15 cellular contexts compared by ENCODE assay signal in the genomic region with DNA sequence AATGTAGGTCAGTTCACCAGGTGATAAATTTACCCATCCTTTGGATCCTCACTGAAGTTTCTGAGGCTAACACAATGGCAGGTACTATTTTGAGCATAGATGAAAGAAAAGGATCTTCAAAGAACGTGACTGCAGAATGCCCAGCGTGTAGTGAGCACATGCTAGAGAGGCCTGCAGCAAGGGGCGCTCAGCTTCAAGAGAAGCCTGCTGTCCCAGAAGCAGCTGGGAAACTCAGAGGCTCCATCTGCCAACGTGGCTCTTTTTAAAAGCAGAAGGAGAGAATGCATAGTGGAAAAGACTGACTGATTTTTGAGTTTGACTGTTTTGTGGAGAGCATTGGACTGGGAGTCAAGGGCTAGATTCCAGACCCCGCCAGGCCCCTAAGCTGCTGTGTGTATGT. TPM values are rescaled to one million over a fixed set of nuclear protein-coding genes. Genes with fewer than 3 reads are reported as not detected.
A peak's percentile ranks its signal among the peaks of the same experiment; 100 is the strongest.
DNase-seq lines count a peak whose midpoint lies in the region; ATAC-seq and TF ChIP-seq lines count a peak whose summit lies in the region.
"Had no signal": no experiment of that assay in that cellular context is flagged by ENCODE, and none has a peak within 500 bp of the region (broad histone marks: within the 10 kb centered on the region; RNA-seq: fewer than 3 reads in every experiment).

No MANE protein-coding gene starts in this region.

- in situ Hi-C loops in G401 (cut with HindIII; ENCODE audit: low sequenced_read_pairs): no loop called here

- H3K27me3 Mint-ChIP-seq in GM23338 (ENCODE audit: insufficient read depth, low read depth, poor library complexity) (peaks cover 2% of the 10 kb centered on the region), glutamatergic neuron (ENCODE audit: unreplicated experiment) (peaks cover 2% of the 10 kb centered on the region)
- H3K27me3 Mint-ChIP-seq: CD4-positive, alpha-beta memory T cell had no signal

- TF ChIP-seq EP300 in tibial nerve (IDR thresholded peaks at IDR 0.05): no peak

- H3K4me1 Mint-ChIP-seq in GM23338: no peaks in the 10 kb centered on the region
- peaks cover 9% of the 10 kb centered on the region for H3K4me1 Mint-ChIP-seq in glutamatergic neuron (ENCODE audit: low read depth, unreplicated experiment)

- TF ChIP-seq POLR2A in tibial nerve (IDR thresholded peaks at IDR 0.05): no peak

- H3K36me3 ChIP-seq in GM23338 (ENCODE audit: insufficient read depth) (peaks cover 8% of the 10 kb centered on the region; the same call in 1 of the 2 replicates), tibial nerve (no peaks in the 10 kb centered on the region)

- H3K9me3 ChIP-seq in tibial nerve: peaks cover 0 to 15% (median 2%) of the 10 kb centered on the region in 4 donors

- H3K27ac Mint-ChIP-seq in GM23338 (no peak overlapping the region), glutamatergic neuron (ENCODE audit: unreplicated experiment) (peak overlapping the region; percentile 36)

- 0 out of 2 replicates have a peak, but pooled peaks cover 2% of the 10 kb centered on the region for H3K9me2 ChIP-seq in GM23338 (ENCODE audit: insufficient read depth)

- H3K27ac ChIP-seq in GM23338 (ENCODE audit: low read depth): no peak overlapping the region
- H3K27ac ChIP-seq in tibial nerve: no peak overlapping the region

- no peaks in the 10 kb centered on the region for H3K27me3 ChIP-seq in GM23338 (ENCODE audit: insufficient read depth)
- H3K27me3 ChIP-seq in tibial nerve: no peaks in the 10 kb centered on the region

- H3K36me3 Mint-ChIP-seq in GM23338 (ENCODE audit: low read depth) (peaks cover 5% of the 10 kb centered on the region; the same call in 2 of the 3 replicates), glutamatergic neuron (ENCODE audit: unreplicated experiment) (no peaks in the 10 kb centered on the region)

- WGBS in tibial nerve, 2 donors: 78 to 84% methylated on average over 5 of the region's 5 CpGs

- no peak overlapping the region for H3K4me2 ChIP-seq in GM23338

- H3K4me3 ChIP-seq in GM23338 (no peak overlapping the region), tibial nerve (no peak overlapping the region)

- H3K4me1 ChIP-seq in GM23338 (ENCODE audit: insufficient read depth) (no peaks in the 10 kb centered on the region), tibial nerve (no peaks in the 10 kb centered on the region)

- no peaks in the 10 kb centered on the region for H3F3A ChIP-seq in GM23338 (replicated peaks; ENCODE audit: low read depth)

- H2AFZ ChIP-seq in GM23338: 0 out of 2 replicates have a peak overlapping the region, but pooled peaks have one; percentile 72

- H3K9me3 Mint-ChIP-seq in GM23338 (peaks cover 9% of the 10 kb centered on the region; the same call in 2 of the 3 replicates), glutamatergic neuron (ENCODE audit: unreplicated experiment) (no peaks in the 10 kb centered on the region)

- H4K20me1 ChIP-seq in GM23338 (replicated peaks; ENCODE audit: insufficient read depth): no peaks in the 10 kb centered on the region

- H3K79me2 ChIP-seq in GM23338 (replicated peaks; ENCODE audit: insufficient read depth): no peaks in the 10 kb centered on the region

- TF ChIP-seq CTCF in GM23338 (conservative IDR thresholded peaks at IDR 0.05; ENCODE audit: low read depth in 2 of 2): no peak
- no peak for TF ChIP-seq CTCF in glutamatergic neuron (IDR thresholded peaks at IDR 0.05; ENCODE audit: partially characterized antibody, unreplicated experiment)
- no peak for TF ChIP-seq CTCF in tibial nerve (IDR thresholded peaks at IDR 0.05)

- H3K4me3 Mint-ChIP-seq in GM23338 (no peak overlapping the region), glutamatergic neuron (ENCODE audit: unreplicated experiment) (no peak overlapping the region)
- H3K4me3 Mint-ChIP-seq: CD4-positive, alpha-beta memory T cell had no signal

- no peak for ATAC-seq in GM23338

- DNase-seq in G401 (ENCODE audit: low spot score): peak; percentile 52
- DNase-seq in GM23338 (ENCODE audit: low spot score): no peak
- peak; percentile 41 for DNase-seq in cerebellar cortex (ENCODE audit: low spot score)
- peak; percentile 51 for DNase-seq in glutamatergic neuron
- no peak for DNase-seq in tibial nerve (ENCODE audit: low spot score in 2 of 2)
- no peak for DNase-seq in Kasumi-1 (lab: John Stamatoyannopoulos, UW)
- DNase-seq: Calu3; CD4-positive, alpha-beta memory T cell; COR-L47; DMS79; EL; GF-D8; GOT3; H7; HCEC 1CT had no signal

TF ChIP-seq in GM23338, 12 proteins besides CTCF, POLR2A, EP300 and RAD21:
- TF ChIP-seq POLR2AphosphoS5 (IDR thresholded peaks at IDR 0.05; ENCODE audit: low read depth) (no peak), STAT1 (IDR thresholded peaks at IDR 0.05; ENCODE audit: unreplicated experiment) (no peak), CREB1 (CRISPR knock-in tag; IDR thresholded peaks at IDR 0.05; ENCODE audit: low read depth) (no peak), ZNF114 (CRISPR knock-in tag; IDR thresholded peaks at IDR 0.05) (no peak), NANOG (IDR thresholded peaks at IDR 0.05; ENCODE audit: borderline replicate concordance) (no peak)
- TF ChIP-seq, protein P1, sequence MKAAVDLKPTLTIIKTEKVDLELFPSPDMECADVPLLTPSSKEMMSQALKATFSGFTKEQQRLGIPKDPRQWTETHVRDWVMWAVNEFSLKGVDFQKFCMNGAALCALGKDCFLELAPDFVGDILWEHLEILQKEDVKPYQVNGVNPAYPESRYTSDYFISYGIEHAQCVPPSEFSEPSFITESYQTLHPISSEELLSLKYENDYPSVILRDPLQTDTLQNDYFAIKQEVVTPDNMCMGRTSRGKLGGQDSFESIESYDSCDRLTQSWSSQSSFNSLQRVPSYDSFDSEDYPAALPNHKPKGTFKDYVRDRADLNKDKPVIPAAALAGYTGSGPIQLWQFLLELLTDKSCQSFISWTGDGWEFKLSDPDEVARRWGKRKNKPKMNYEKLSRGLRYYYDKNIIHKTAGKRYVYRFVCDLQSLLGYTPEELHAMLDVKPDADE (IDR thresholded peaks at IDR 0.05): no peak
- TF ChIP-seq, protein P2, sequence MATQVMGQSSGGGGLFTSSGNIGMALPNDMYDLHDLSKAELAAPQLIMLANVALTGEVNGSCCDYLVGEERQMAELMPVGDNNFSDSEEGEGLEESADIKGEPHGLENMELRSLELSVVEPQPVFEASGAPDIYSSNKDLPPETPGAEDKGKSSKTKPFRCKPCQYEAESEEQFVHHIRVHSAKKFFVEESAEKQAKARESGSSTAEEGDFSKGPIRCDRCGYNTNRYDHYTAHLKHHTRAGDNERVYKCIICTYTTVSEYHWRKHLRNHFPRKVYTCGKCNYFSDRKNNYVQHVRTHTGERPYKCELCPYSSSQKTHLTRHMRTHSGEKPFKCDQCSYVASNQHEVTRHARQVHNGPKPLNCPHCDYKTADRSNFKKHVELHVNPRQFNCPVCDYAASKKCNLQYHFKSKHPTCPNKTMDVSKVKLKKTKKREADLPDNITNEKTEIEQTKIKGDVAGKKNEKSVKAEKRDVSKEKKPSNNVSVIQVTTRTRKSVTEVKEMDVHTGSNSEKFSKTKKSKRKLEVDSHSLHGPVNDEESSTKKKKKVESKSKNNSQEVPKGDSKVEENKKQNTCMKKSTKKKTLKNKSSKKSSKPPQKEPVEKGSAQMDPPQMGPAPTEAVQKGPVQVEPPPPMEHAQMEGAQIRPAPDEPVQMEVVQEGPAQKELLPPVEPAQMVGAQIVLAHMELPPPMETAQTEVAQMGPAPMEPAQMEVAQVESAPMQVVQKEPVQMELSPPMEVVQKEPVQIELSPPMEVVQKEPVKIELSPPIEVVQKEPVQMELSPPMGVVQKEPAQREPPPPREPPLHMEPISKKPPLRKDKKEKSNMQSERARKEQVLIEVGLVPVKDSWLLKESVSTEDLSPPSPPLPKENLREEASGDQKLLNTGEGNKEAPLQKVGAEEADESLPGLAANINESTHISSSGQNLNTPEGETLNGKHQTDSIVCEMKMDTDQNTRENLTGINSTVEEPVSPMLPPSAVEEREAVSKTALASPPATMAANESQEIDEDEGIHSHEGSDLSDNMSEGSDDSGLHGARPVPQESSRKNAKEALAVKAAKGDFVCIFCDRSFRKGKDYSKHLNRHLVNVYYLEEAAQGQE (IDR thresholded peaks at IDR 0.05; ENCODE audit: unreplicated experiment): no peak

RNA-seq across cellular contexts. Expression of a gene that starts 57.5 kb away (rescaled TPM):
- 0.12 and 0.14 TPM in 2 replicates for total RNA-seq in G401 (2014; rRNA removed; shearing (Covaris generic))
- 10.9 and 13.2 TPM in 2 replicates for total RNA-seq in GM23338 (2014; rRNA removed; shearing (Covaris generic))
- polyA plus RNA-seq in GM23338 (2016; fragmentation: Nextera tagmentation; extraction: Ambion mirVana): 6.0 and 8.1 TPM in 2 replicates
- 0.34 TPM for total RNA-seq in glutamatergic neuron (ENCODE audit: unreplicated experiment)
- 1 to 10 TPM; 2.1 to 5.3 (median 3.7) TPM for total RNA-seq in tibial nerve

Comparison
In these comparisons a context has a peak if more than half of its experiments do, and no peak if none do; other contexts are left out.
1. DNase-seq: peak in G401 (single experiment), cerebellar cortex (single experiment) and glutamatergic neuron (single experiment); none in GM23338 (single experiment), tibial nerve (0 of 2) and Kasumi-1 (0 of 2).